ENCODE assay signal across 9 cellular contexts in the genomic region with DNA sequence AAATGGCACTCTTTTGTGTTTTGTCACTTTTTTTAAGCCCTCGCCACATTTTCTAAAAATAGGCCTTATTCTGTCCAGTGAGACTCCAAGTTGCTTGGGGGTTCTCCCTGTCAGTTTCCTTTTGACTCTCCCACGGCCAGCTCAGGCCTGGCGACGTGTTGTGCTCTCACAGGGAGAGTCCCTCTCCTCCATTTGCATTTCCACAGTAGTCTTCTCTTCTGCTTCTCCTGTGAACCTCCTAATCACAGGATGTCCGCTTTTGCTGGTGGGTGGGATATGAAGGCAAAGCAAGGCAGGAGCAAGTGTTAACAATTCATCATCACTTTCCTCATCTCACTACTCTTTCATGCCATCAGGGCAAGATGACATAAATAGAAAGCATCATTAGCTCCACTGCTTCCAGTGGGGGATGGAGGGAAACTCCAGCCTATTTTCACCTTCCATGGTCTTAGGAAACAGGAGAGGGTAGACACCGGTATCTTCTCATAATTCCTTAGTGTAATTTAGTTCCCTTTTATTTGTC.
DNase-seq lines count a peak whose midpoint lies in the region; ATAC-seq and TF ChIP-seq lines count a peak whose summit lies in the region.
"Had no signal": no experiment of that assay in that cellular context is flagged by ENCODE, and none has a peak within 500 bp of the region (broad histone marks: within the 10 kb centered on the region; RNA-seq: fewer than 3 reads in every experiment).

No MANE protein-coding gene starts in this region.

- ATAC-seq in GM19395 (IDR thresholded peaks at IDR 0.05; ENCODE audit: unreplicated experiment): peak; percentile 77
- peak; percentile 63 for ATAC-seq in HG03108 (IDR thresholded peaks at IDR 0.05; ENCODE audit: unreplicated experiment)
- ATAC-seq in SK-N-SH treated with all-trans-retinoic acid at 6 μM for 48 hours: no peak

- H3K27me3 Mint-ChIP-seq in activated naive CD4-positive, alpha-beta T cell treated with anti-CD3 and anti-CD28 coated beads, Interleukin-2, amount 50 U/mL, for 24 hours: no peaks in the 10 kb centered on the region

- peak; percentile 34 for DNase-seq in CD1c-positive myeloid dendritic cell (ENCODE audit: extremely low spot score)
- DNase-seq in MM.1S: no peak
- DNase-seq in NK-92 (lab: John Stamatoyannopoulos, UW; ENCODE audit: unreplicated experiment): no peak
- DNase-seq in DMS53 treated with DMSO at 0.1 percent for 48 hours (lab: John Stamatoyannopoulos, UW; ENCODE audit: unreplicated experiment): no peak
- DNase-seq: Karpas-422 had no signal

- TF ChIP-seq CTCF in MM.1S (IDR thresholded peaks at IDR 0.05; ENCODE audit: low read length): no peak

- H3K4me3 ChIP-seq in MM.1S (ENCODE audit: low read length): no peak overlapping the region

- no peak overlapping the region for H2AFZ ChIP-seq in MM.1S (ENCODE audit: low read length)

- H3K4me1 Mint-ChIP-seq in activated naive CD4-positive, alpha-beta T cell treated with anti-CD3 and anti-CD28 coated beads, Interleukin-2, amount 50 U/mL, for 24 hours: peaks cover 25% of the 10 kb centered on the region

- H3K4me1 ChIP-seq in MM.1S (ENCODE audit: low read length): peaks cover 25% of the 10 kb centered on the region

- H3K79me2 ChIP-seq in MM.1S (ENCODE audit: low read length): no peaks in the 10 kb centered on the region

- no peaks in the 10 kb centered on the region for H3K9me3 Mint-ChIP-seq in activated naive CD4-positive, alpha-beta T cell treated with anti-CD3 and anti-CD28 coated beads, Interleukin-2, amount 50 U/mL, for 24 hours

- no peaks in the 10 kb centered on the region for H3K9me2 ChIP-seq in MM.1S (replicated peaks; ENCODE audit: insufficient read depth, low read length)

- H3K27me3 ChIP-seq in MM.1S (replicated peaks; ENCODE audit: insufficient read depth, low read length): no peaks in the 10 kb centered on the region

- no peaks in the 10 kb centered on the region for H4K20me1 ChIP-seq in MM.1S (ENCODE audit: insufficient read depth, low read length)

- H3K27ac Mint-ChIP-seq in activated naive CD4-positive, alpha-beta T cell treated with anti-CD3 and anti-CD28 coated beads, Interleukin-2, amount 50 U/mL, for 24 hours: peak overlapping the region; percentile 5

- no peak overlapping the region for H3K27ac ChIP-seq in MM.1S (ENCODE audit: low read length)

- no peak overlapping the region for H3K9ac ChIP-seq in MM.1S (ENCODE audit: low read length)

- H3K36me3 ChIP-seq in MM.1S (replicated peaks; ENCODE audit: insufficient read depth, low read length): no peaks in the 10 kb centered on the region

- no peaks in the 10 kb centered on the region for H3K36me3 Mint-ChIP-seq in activated naive CD4-positive, alpha-beta T cell treated with anti-CD3 and anti-CD28 coated beads, Interleukin-2, amount 50 U/mL, for 24 hours

- peaks cover 18% of the 10 kb centered on the region for H3F3A ChIP-seq in MM.1S (ENCODE audit: insufficient read depth, low read length)

- H3K9me3 ChIP-seq in MM.1S (replicated peaks; ENCODE audit: insufficient read depth, low read length): no peaks in the 10 kb centered on the region

- no peak overlapping the region for H3K4me2 ChIP-seq in MM.1S (ENCODE audit: low read depth, low read length)

- no peak overlapping the region for H3K4me3 Mint-ChIP-seq in activated naive CD4-positive, alpha-beta T cell treated with anti-CD3 and anti-CD28 coated beads, Interleukin-2, amount 50 U/mL, for 24 hours

TF ChIP-seq in SK-N-SH treated with all-trans-retinoic acid at 6 μM for 48 hours, 23 proteins besides CTCF, POLR2A, EP300 and RAD21:
- TF ChIP-seq ZNF8 (CRISPR knock-in tag; IDR thresholded peaks at IDR 0.05): no peak
